ENCODE assay signal across 23 cellular contexts in the genomic region with DNA sequence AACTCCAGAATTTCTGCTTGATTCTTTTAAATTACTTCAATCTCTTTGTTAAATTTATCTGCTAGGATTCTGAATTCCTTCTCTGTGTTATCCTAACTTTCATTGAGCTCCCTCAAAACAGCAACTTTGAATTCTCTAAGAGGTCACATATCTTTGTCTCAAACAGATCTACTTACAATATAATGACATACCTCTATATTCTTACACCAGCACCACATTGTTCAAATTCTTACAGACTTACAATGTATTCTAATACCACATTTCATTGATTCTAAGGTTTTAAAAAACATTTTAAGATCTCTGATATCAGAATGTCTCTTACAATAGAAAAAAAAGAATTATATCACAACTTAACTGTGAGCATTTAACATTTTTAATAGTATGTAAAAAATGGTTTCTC.
A peak's percentile ranks its signal among the peaks of the same experiment; 100 is the strongest.
DNase-seq lines count a peak whose midpoint lies in the region; ATAC-seq and TF ChIP-seq lines count a peak whose summit lies in the region.
"Had no signal": no experiment of that assay in that cellular context is flagged by ENCODE, and none has a peak within 500 bp of the region (broad histone marks: within the 10 kb centered on the region; RNA-seq: fewer than 3 reads in every experiment).

No MANE protein-coding gene starts in this region.

- H3K4me3 Mint-ChIP-seq in HFFc6, result no peak overlapping the region
- H3K4me3 Mint-ChIP-seq: CD4-positive, CD25-positive, alpha-beta regulatory T cell; GM23338; H9 had no signal

- no peak overlapping the region for H3K27ac ChIP-seq in vagina
- H3K27ac ChIP-seq: BLaER1, PC-9, SJSA1 had no signal

- H3K4me1 Mint-ChIP-seq in HFFc6 (ENCODE audit: low read depth), result peaks cover 22% of the 10 kb centered on the region
- H3K4me1 Mint-ChIP-seq: CD4-positive, CD25-positive, alpha-beta regulatory T cell; GM23338; H9 had no signal

- H3K36me3 Mint-ChIP-seq in HFFc6 (ENCODE audit: low read depth), result peaks cover 14% of the 10 kb centered on the region
- H3K36me3 Mint-ChIP-seq: CD4-positive, CD25-positive, alpha-beta regulatory T cell had no signal

- in situ Hi-C loops in astrocyte of the spinal cord (cut with HindIII; ENCODE audit: low sequenced_read_pairs), result no loop called here

- ATAC-seq in HG02588 (IDR thresholded peaks at IDR 0.05; ENCODE audit: unreplicated experiment), result no peak
- ATAC-seq: GM23338 had no signal

- no peaks in the 10 kb centered on the region for H3K27me3 ChIP-seq in vagina
- H3K27me3 ChIP-seq: BLaER1, SJSA1 had no signal

- H3K9me3 Mint-ChIP-seq in HFFc6, result peaks cover 4% of the 10 kb centered on the region
- H3K9me3 Mint-ChIP-seq: GM23338, H9 had no signal

- H3K36me3 ChIP-seq in vagina, result no peaks in the 10 kb centered on the region
- H3K36me3 ChIP-seq: BLaER1, SJSA1 had no signal

- no peak overlapping the region for H3K4me3 ChIP-seq in astrocyte of the spinal cord (ENCODE audit: low read depth, low read length)
- no peak overlapping the region for H3K4me3 ChIP-seq in vagina
- H3K4me3 ChIP-seq: BLaER1, GM23338, PC-9, SJSA1 had no signal

- H3K9me3 ChIP-seq in vagina, result no peaks in the 10 kb centered on the region
- H3K9me3 ChIP-seq: BLaER1, SJSA1 had no signal

- intact Hi-C loops in vagina (cut with DNase I), result no loop called here

- TF ChIP-seq CTCF in HFFc6 (IDR thresholded peaks at IDR 0.05) (no peak), astrocyte of the spinal cord (IDR thresholded peaks at IDR 0.05; ENCODE audit: low read depth, low read length) (no peak), vagina (IDR thresholded peaks at IDR 0.05) (no peak)

- no peaks in the 10 kb centered on the region for H3K4me1 ChIP-seq in vagina
- H3K4me1 ChIP-seq: BLaER1 had no signal

- DNase-seq in EL (peak; percentile 13), HFFc6 (no peak), astrocyte of the spinal cord (ENCODE audit: low read depth, low spot score) (peak; percentile 31), renal cortical epithelial cell (ENCODE audit: low read depth) (peak; percentile 11), vagina (ENCODE audit: extremely low spot score in 2 of 2) (no peak)
- no peak for DNase-seq in activated T-cell treated with anti-CD3 and anti-CD28 coated beads, Interleukin-2, amount 50 U/mL, for 1 hour
- DNase-seq: CD4-positive, CD25-positive, alpha-beta regulatory T cell; GF-D8; H9; KG1; MM.1S; NCI-H2029; NCI-H446; NCI-H526; NCI-H82; NK-92 treated with Interleukin-12 subunit alpha and Interleukin-12 subunit beta, amount 100 ng/mL, for 24 hours; PC-9; Right ventricle myocardium superior; RPMI8226 had no signal

- H3K27ac Mint-ChIP-seq in HFFc6, result peak overlapping the region; percentile 7
- H3K27ac Mint-ChIP-seq: CD4-positive, CD25-positive, alpha-beta regulatory T cell; GM23338; H9 had no signal

- no peak for TF ChIP-seq POLR2A in vagina (IDR thresholded peaks at IDR 0.05)

- no peaks in the 10 kb centered on the region for H3K27me3 Mint-ChIP-seq in HFFc6 (ENCODE audit: insufficient read depth)
- H3K27me3 Mint-ChIP-seq: CD4-positive, CD25-positive, alpha-beta regulatory T cell had no signal

Comparison
In these comparisons a context has a peak if more than half of its experiments do, and no peak if none do; other contexts are left out.
1. DNase-seq: peak in EL (single experiment), astrocyte of the spinal cord (single experiment) and renal cortical epithelial cell (single experiment); none in HFFc6 (single experiment), vagina (0 of 2) and activated T-cell treated with anti-CD3 and anti-CD28 coated beads, Interleukin-2, amount 50 U/mL, for 1 hour (single experiment).